Comparison of ENCODE assay signal across 7 cellular contexts in genomic region chr16:626787-627457, GRCh38. TPM values are rescaled to one million over a fixed set of nuclear protein-coding genes. Genes with fewer than 3 reads are reported as not detected.
A peak's percentile ranks its signal among the peaks of the same experiment; 100 is the strongest.
DNase-seq lines count a peak whose midpoint lies in the region; TF ChIP-seq lines count a peak whose summit lies in the region.
"Had no signal": no experiment of that assay in that cellular context is flagged by ENCODE, and none has a peak within 500 bp of the region (broad histone marks: within the 10 kb centered on the region; RNA-seq: fewer than 3 reads in every experiment).

No MANE protein-coding gene starts in this region.

- POLR2A ChIA-PET in GM10248 (lab: Yijun Ruan, JAX) = interaction anchor here (0.7 kb wide), 1 partner anchor 383 kb away, joined by 3 read pairs; no protein-coding TSS in a partner anchor

- no peaks in the 10 kb centered on the region for H3K27me3 ChIP-seq in mammary epithelial cell (ENCODE audit: insufficient read depth, low read length)

- CTCF ChIA-PET in mammary epithelial cell (lab: Charles Lee; ENCODE audit: low non-redundant PET) (no interaction called here), GM10248 (lab: Yijun Ruan, JAX) (interaction anchor here (1.1 to 1.2 kb wide), 2 partner anchors 10 to 34 kb away, joined by 3 to 4 read pairs; partner anchors contain the start of gene METTL26)

- H3K4me2 ChIP-seq in mammary epithelial cell (ENCODE audit: insufficient read depth, low read depth, low read length) = no peak overlapping the region

- in situ Hi-C loops in mammary epithelial cell (cut with MboI; ENCODE audit: low sequenced_read_pairs in 2 of 2) = no loop called here

- BruUV-seq in mammary epithelial cell (replicated peaks; lab: Mats Ljungman, UMichigan) = no TSS peak

- dilution Hi-C loops in mammary epithelial cell (cut with HindIII; ENCODE audit: low sequenced_read_pairs) = loop anchor here (5.0 kb wide), 2 partner anchors 35 to 160 kb away; partner anchors contain the start of genes CHTF18, RAB40C and RPUSD1

- peak; percentile 96 for DNase-seq in HPDE6-E6E7 (ENCODE audit: extremely low spot score)
- peak; percentile 82 for DNase-seq in mammary epithelial cell
- DNase-seq in posterior vena cava (ENCODE audit: low spot score) = peak; percentile 91
- DNase-seq in GM10248 (ENCODE audit: extremely low spot score) = no peak
- DNase-seq in HuH-7 (ENCODE audit: low spot score) = no peak
- DNase-seq in stimulated activated naive CD4-positive, alpha-beta T cell (lab: John Stamatoyannopoulos, UW) = no peak
- DNase-seq: stimulated activated CD8-positive, alpha-beta memory T cell treated with anti-CD3 and anti-CD28 coated beads, Interleukin-4, amount 100 ng/mL, for 48 hours had no signal

- no peak overlapping the region for H2AFZ ChIP-seq in mammary epithelial cell (ENCODE audit: low read depth, low read length)

- no peaks in the 10 kb centered on the region for H3K9me3 ChIP-seq in mammary epithelial cell (replicated peaks; ENCODE audit: insufficient read depth, low read length)

- H3K4me3 ChIP-seq in mammary epithelial cell (replicated peaks in 1 of 3; ENCODE audit: insufficient read depth in 1 of 3, low read depth in 2 of 3, low read length in 3 of 3) = no peak overlapping the region

- TF ChIP-seq CTCF in mammary epithelial cell (conservative IDR thresholded peaks at IDR 0.05 in 1 of 2, IDR thresholded peaks at IDR 0.05 in 1 of 2; ENCODE audit: extremely low read depth in 1 of 2, insufficient read depth in 1 of 2, low read depth in 1 of 2, low read length in 2 of 2) = no peak
- TF ChIP-seq CTCF in GM10248 (IDR thresholded peaks at IDR 0.05; ENCODE audit: control extremely low read depth, extremely low read depth, low read depth, missing control alignments) = no peak

- no peaks in the 10 kb centered on the region for H4K20me1 ChIP-seq in mammary epithelial cell (ENCODE audit: insufficient read depth, low read length)

- H3K36me3 ChIP-seq in mammary epithelial cell (ENCODE audit: insufficient read depth, low read length) = no peaks in the 10 kb centered on the region

- peaks cover 40% of the 10 kb centered on the region for H3K4me1 ChIP-seq in mammary epithelial cell (ENCODE audit: insufficient read depth, low read length)

- 89% methylated on average over 8 of the region's 30 CpGs for WGBS in mammary epithelial cell (ENCODE audit: low coverage, missing lambda C conversion rate)

- intact Hi-C loops in mammary epithelial cell (cut with micrococcal nuclease) = no loop called here
- intact Hi-C loops in posterior vena cava (cut with DNase I) = no loop called here

- H3K27ac ChIP-seq in mammary epithelial cell (ENCODE audit: insufficient read depth, low read depth, low read length) = no peak overlapping the region

- H3K79me2 ChIP-seq in mammary epithelial cell (ENCODE audit: insufficient read depth, low read length) = peaks cover 3% of the 10 kb centered on the region

- H3K9ac ChIP-seq in mammary epithelial cell (ENCODE audit: insufficient read depth, low read length) = no peak overlapping the region

RNA-seq across cellular contexts. Expression of gene WFIKKN1, which starts 3.9 kb away (rescaled TPM):
- total RNA-seq in mammary epithelial cell (under 1 TPM; 0.17 to 0.28 TPM), posterior vena cava (under 1 TPM; 0.14 TPM)
- polyA plus RNA-seq in mammary epithelial cell = not detected
- polyA minus RNA-seq in mammary epithelial cell = not detected

RNA-seq across cellular contexts. Expression of gene METTL26, which starts 9.2 kb away (rescaled TPM):
- total RNA-seq in mammary epithelial cell (10 to 100 TPM; 43.3 to 95.7 TPM), posterior vena cava (10 to 100 TPM; 43.3 to 63.2 TPM)
- polyA plus RNA-seq in mammary epithelial cell = 76.6 TPM
- polyA minus RNA-seq in mammary epithelial cell = 25.5 TPM

RNA-seq across cellular contexts. Expression of gene MCRIP2, which starts 14.7 kb away (rescaled TPM):
- 10 to 100 TPM; 12.3 to 20.6 TPM for total RNA-seq in mammary epithelial cell
- polyA plus RNA-seq in mammary epithelial cell = 10.7 TPM
- polyA minus RNA-seq in mammary epithelial cell = not detected
- 10 to 100 TPM; 19.0 to 21.5 TPM for total RNA-seq in posterior vena cava

RNA-seq across cellular contexts. Expression of gene WDR90, which starts 22.2 kb away (rescaled TPM):
- total RNA-seq in mammary epithelial cell (10 to 100 TPM in 1 of 2 donors, 1 to 10 TPM in 1; 7.5 to 41.7 TPM), posterior vena cava (10 to 100 TPM; 13.4 to 14.9 TPM)
- 14.6 TPM for polyA plus RNA-seq in mammary epithelial cell
- polyA minus RNA-seq in mammary epithelial cell = 5.0 TPM

RNA-seq across cellular contexts. Expression of gene RAB40C, which starts 37.1 kb away (rescaled TPM):
- 10 to 100 TPM; 11.3 to 19.9 TPM for total RNA-seq in mammary epithelial cell
- 6.4 TPM for polyA plus RNA-seq in mammary epithelial cell
- polyA minus RNA-seq in mammary epithelial cell = 2.7 TPM
- total RNA-seq in posterior vena cava = 10 to 100 TPM; 13.0 to 13.6 TPM

Comparison
In these comparisons a context has a peak if more than half of its experiments do, and no peak if none do; other contexts are left out.
1. DNase-seq: peak in HPDE6-E6E7 (single experiment), mammary epithelial cell (single experiment) and posterior vena cava (single experiment); none in GM10248 (single experiment), HuH-7 (single experiment) and stimulated activated naive CD4-positive, alpha-beta T cell (0 of 6).